In genomic region chr2:108621087-108621559, GRCh38 we compare ENCODE assay signal across 1 cellular context.
TF ChIP-seq lines count a peak whose summit lies in the region.

No MANE protein-coding gene starts in this region.

TF ChIP-seq in IMR-90, 13 proteins besides CTCF, POLR2A, EP300 and RAD21 (continued from another document):
- TF ChIP-seq ELK1 (IDR thresholded peaks at IDR 0.05; ENCODE audit: borderline replicate concordance, low read depth, low read length) = no peak
- TF ChIP-seq MAZ (IDR thresholded peaks at IDR 0.05; ENCODE audit: borderline replicate concordance, low read depth, low read length) = no peak
- TF ChIP-seq FOS (IDR thresholded peaks at IDR 0.05; ENCODE audit: low read depth, low read length) = no peak
- TF ChIP-seq USF2 (IDR thresholded peaks at IDR 0.05; ENCODE audit: low read depth, low read length) = no peak
- TF ChIP-seq NFE2L2 (IDR thresholded peaks at IDR 0.05; ENCODE audit: low read depth, low read length) = no peak
- no peak for TF ChIP-seq CEBPB (IDR thresholded peaks at IDR 0.05; ENCODE audit: low read depth, low read length)
- no peak for TF ChIP-seq BHLHE40 (IDR thresholded peaks at IDR 0.05; ENCODE audit: low read depth, low read length)
- TF ChIP-seq MAFK (IDR thresholded peaks at IDR 0.05; ENCODE audit: low read depth, low read length) = no peak
